In genomic region chr10:97701438-97702064, GRCh38 we compare ENCODE assay signal across 9 cellular contexts. TPM values are rescaled to one million over a fixed set of nuclear protein-coding genes. Genes with fewer than 3 reads are reported as not detected.
A peak's percentile ranks its signal among the peaks of the same experiment; 100 is the strongest.
DNase-seq lines count a peak whose midpoint lies in the region; ATAC-seq and TF ChIP-seq lines count a peak whose summit lies in the region.
"Had no signal": no experiment of that assay in that cellular context is flagged by ENCODE, and none has a peak within 500 bp of the region (broad histone marks: within the 10 kb centered on the region; RNA-seq: fewer than 3 reads in every experiment).

No MANE protein-coding gene starts in this region.

- no peak overlapping the region for H3K27ac ChIP-seq in spleen

- H3K27ac Mint-ChIP-seq in brain, result no peak overlapping the region
- H3K27ac Mint-ChIP-seq: stimulated activated naive CD8-positive, alpha-beta T cell treated with anti-CD3 and anti-CD28 coated beads, Interleukin-15, Interleukin-2, amounts not matched to agents 100 ng/mL and 50 ng/mL, for 24 hours had no signal

- no peaks in the 10 kb centered on the region for H3K4me1 Mint-ChIP-seq in brain

- peak; percentile 89 for TF ChIP-seq CTCF in LNCAP (IDR thresholded peaks at IDR 0.05)
- TF ChIP-seq CTCF in brain (conservative IDR thresholded peaks at IDR 0.05), result peak; percentile 78 to 79
- peak; percentile 43 to 79 (median 73) for TF ChIP-seq CTCF in spleen (IDR thresholded peaks at IDR 0.05 in 8 of 11, conservative IDR thresholded peaks at IDR 0.05 in 3 of 11)

- no peaks in the 10 kb centered on the region for H3K36me3 ChIP-seq in spleen

- ATAC-seq in GM19463 (IDR thresholded peaks at IDR 0.05; ENCODE audit: unreplicated experiment) (peak; percentile 65), HG03457 (IDR thresholded peaks at IDR 0.05; ENCODE audit: unreplicated experiment) (no peak)

- no peaks in the 10 kb centered on the region for H3K27me3 ChIP-seq in spleen (replicated peaks in 1 of 7)

- H3K27me3 Mint-ChIP-seq in brain, result peaks cover 22% of the 10 kb centered on the region

- TF ChIP-seq POLR2A in spleen (IDR thresholded peaks at IDR 0.05), result no peak

- peak; percentile 82 for DNase-seq in DMS 273 (lab: John Stamatoyannopoulos, UW; ENCODE audit: unreplicated experiment)
- peak; percentile 77 for DNase-seq in SK-N-DZ (ENCODE audit: low spot score)
- peak; percentile 87 for DNase-seq in iPS-NIHi7 (ENCODE audit: extremely low spot score)
- DNase-seq in spleen, result no peak

- WGBS in spleen, 5 donors, result 43 to 54% (median 49%) methylated on average over 9 to 11 of the region's 11 CpGs

- no peaks in the 10 kb centered on the region for H3K9me3 ChIP-seq in spleen

- H3K4me1 ChIP-seq in spleen, result peaks cover 0 to 9% (median 4%) of the 10 kb centered on the region in 6 donors

- H3K4me3 ChIP-seq in spleen, result no peak overlapping the region

- H3K36me3 Mint-ChIP-seq in brain, result no peaks in the 10 kb centered on the region

- intact Hi-C loops in spleen (cut with DNase I; ENCODE audit: low total_unique reads), result loop anchor here (5.0 kb wide), 1 partner anchor 36 kb away; the partner anchor contains the start of gene ZFYVE27

- H3K9me3 Mint-ChIP-seq in brain, result no peaks in the 10 kb centered on the region
- H3K9me3 Mint-ChIP-seq: stimulated activated naive CD8-positive, alpha-beta T cell treated with anti-CD3 and anti-CD28 coated beads, Interleukin-15, Interleukin-2, amounts not matched to agents 100 ng/mL and 50 ng/mL, for 24 hours had no signal

- H3K4me3 Mint-ChIP-seq in brain, result no peak overlapping the region
- H3K4me3 Mint-ChIP-seq: stimulated activated naive CD8-positive, alpha-beta T cell treated with anti-CD3 and anti-CD28 coated beads, Interleukin-15, Interleukin-2, amounts not matched to agents 100 ng/mL and 50 ng/mL, for 24 hours had no signal

RNA-seq across cellular contexts. Expression of gene MARVELD1, which starts 12.0 kb away (rescaled TPM):
- 55.7 and 55.8 TPM in 2 replicates for polyA plus RNA-seq in SK-N-DZ (2014; cell fraction: cytosol; rRNA removed)
- 24.1 and 40.1 TPM in 2 replicates for polyA plus RNA-seq in SK-N-DZ (2014; cell fraction: nucleus; rRNA removed)
- polyA plus RNA-seq in brain (ENCODE audit: insufficient read depth, low read depth, low replicate concordance), result 5.8 TPM
- total RNA-seq in spleen, result 10 to 100 TPM; 11.0 to 24.6 (median 17.2) TPM
- 1 to 10 TPM; 3.7 to 7.8 (median 6.4) TPM for polyA plus RNA-seq in spleen

RNA-seq across cellular contexts. Expression of gene AVPI1, which starts 14.5 kb away (rescaled TPM):
- polyA plus RNA-seq in SK-N-DZ (2014; cell fraction: cytosol; rRNA removed), result 8.0 and 9.5 TPM in 2 replicates
- polyA plus RNA-seq in SK-N-DZ (2014; cell fraction: nucleus; rRNA removed), result 6.8 and 8.0 TPM in 2 replicates
- polyA plus RNA-seq in brain (ENCODE audit: insufficient read depth, low read depth, low replicate concordance) (13.2 TPM), spleen (10 to 100 TPM in 1 of 3 donors, 1 to 10 TPM in 2; 4.0 to 12.2 (median 6.2) TPM)
- total RNA-seq in spleen, result 10 to 100 TPM in 6 of 7 donors, 1 to 10 TPM in 1; 4.8 to 35.8 (median 16.0) TPM

RNA-seq across cellular contexts. Expression of gene ZFYVE27, which starts 35.4 kb away (rescaled TPM):
- 61.0 and 63.6 TPM in 2 replicates for polyA plus RNA-seq in SK-N-DZ (2014; cell fraction: cytosol; rRNA removed)
- polyA plus RNA-seq in SK-N-DZ (2014; cell fraction: nucleus; rRNA removed), result 102 and 106 TPM in 2 replicates
- polyA plus RNA-seq in brain (ENCODE audit: insufficient read depth, low read depth, low replicate concordance) (27.4 TPM), spleen (10 to 100 TPM; 16.8 to 24.7 (median 17.5) TPM)
- total RNA-seq in spleen, result 10 to 100 TPM; 29.2 to 42.2 (median 34.1) TPM
